In genomic region chr12:108691154-108691994, GRCh38 we compare ENCODE assay signal across 8 cellular contexts. TPM values are rescaled to one million over a fixed set of nuclear protein-coding genes. Genes with fewer than 3 reads are reported as not detected.
DNase-seq lines count a peak whose midpoint lies in the region; ATAC-seq, FAIRE-seq and TF ChIP-seq lines count a peak whose summit lies in the region.

No MANE protein-coding gene starts in this region.

- TF ChIP-seq CTCF in BE2C (IDR thresholded peaks at IDR 0.05; ENCODE audit: low read depth, low read length) (peak; percentile 32; the same call in 1 of the 2 replicates), HepG2 (CRISPR knock-in tag; IDR thresholded peaks at IDR 0.05) (peak; percentile 29; the same call in 1 of the 2 replicates)

- H3K27ac ChIP-seq in HepG2 (ENCODE audit: extremely low read length, insufficient read depth, low read length): peak overlapping the region; percentile 86

- peak overlapping the region; percentile 91 for H3K27ac Mint-ChIP-seq in activated CD4-positive, alpha-beta T cell treated with anti-CD3 and anti-CD28 coated beads, Interleukin-2, amount 10 ng/mL, durations not matched to agents 7 days and 5 days

- FAIRE-seq in HepG2 (lab: Jason Lieb, UNC): peak; percentile 73

- peaks cover 84% of the 10 kb centered on the region for H3K79me2 ChIP-seq in HepG2 (ENCODE audit: insufficient read depth, low read length)

- POLR2A ChIA-PET in activated CD4-positive, alpha-beta T cell treated with anti-CD3 and anti-CD28 coated beads, Interleukin-2, amount 10 ng/mL, durations not matched to agents 7 days and 5 days (lab: Charles Lee): interaction anchor here (0.6 kb wide), 1 partner anchor 10 kb away, joined by 8 read pairs; no protein-coding TSS in a partner anchor
- POLR2A ChIA-PET in HepG2 (lab: Yijun Ruan, JAX): interaction anchor here (1.1 to 2.2 kb wide), 10 partner anchors 11 to 43 kb away, joined by 3 to 11 read pairs (median 4); no protein-coding TSS in a partner anchor

- no peaks in the 10 kb centered on the region; the same call in 1 of the 2 replicates for H4K20me1 ChIP-seq in HepG2 (ENCODE audit: insufficient read depth, low read length)

- no TSS peak for BruUV-seq in HepG2 (replicated peaks; lab: Mats Ljungman, UMichigan)

- H3K9me3 Mint-ChIP-seq in activated CD4-positive, alpha-beta T cell treated with anti-CD3 and anti-CD28 coated beads, Interleukin-2, amount 10 ng/mL, durations not matched to agents 7 days and 5 days: no peaks in the 10 kb centered on the region

- TF ChIP-seq EP300 in HepG2 (IDR thresholded peaks at IDR 0.05; ENCODE audit: low read depth in 2 of 2, low read length in 2 of 2) (peak; percentile 37 to 51; a peak in 2 of 4 replicates), HepG2 (CRISPR knock-in tag; IDR thresholded peaks at IDR 0.05; ENCODE audit: borderline replicate concordance) (no peak; the same call in 1 of the 2 replicates)

- H3K4me1 ChIP-seq in BE2C (peaks cover 37% of the 10 kb centered on the region), HepG2 (ENCODE audit: insufficient read depth, low read length) (peaks cover 55% of the 10 kb centered on the region)

- no peaks in the 10 kb centered on the region for H3K27me3 Mint-ChIP-seq in activated CD4-positive, alpha-beta T cell treated with anti-CD3 and anti-CD28 coated beads, Interleukin-2, amount 10 ng/mL, durations not matched to agents 7 days and 5 days

- H3K4me3 Mint-ChIP-seq in activated CD4-positive, alpha-beta T cell treated with anti-CD3 and anti-CD28 coated beads, Interleukin-2, amount 10 ng/mL, durations not matched to agents 7 days and 5 days: peak overlapping the region; percentile 53

- WGBS in HepG2 (ENCODE audit: low lambda C conversion rate): 20% methylated on average over 9 of the region's 13 CpGs

- TF ChIP-seq RAD21 in HepG2 (CRISPR knock-in tag; IDR thresholded peaks at IDR 0.05): no peak

- peaks cover 7% of the 10 kb centered on the region for H3K36me3 Mint-ChIP-seq in activated CD4-positive, alpha-beta T cell treated with anti-CD3 and anti-CD28 coated beads, Interleukin-2, amount 10 ng/mL, durations not matched to agents 7 days and 5 days (ENCODE audit: low read depth)

- H3K9me3 ChIP-seq in BE2C (no peaks in the 10 kb centered on the region), HepG2 (ENCODE audit: low read length) (no peaks in the 10 kb centered on the region)

- no peaks in the 10 kb centered on the region for H3K27me3 ChIP-seq in BE2C
- no peaks in the 10 kb centered on the region for H3K27me3 ChIP-seq in HepG2 (ENCODE audit: control insufficient read depth in 1 of 2, insufficient read depth in 2 of 2, low read length in 2 of 2)

- peak overlapping the region; percentile 78 for H3K9ac ChIP-seq in HepG2 (ENCODE audit: insufficient read depth, low read depth, low read length)

- ATAC-seq in HG03457 (IDR thresholded peaks at IDR 0.05; ENCODE audit: unreplicated experiment): peak; percentile 65
- peak; percentile 97 for ATAC-seq in HepG2

- H3K4me3 ChIP-seq in BE2C (ENCODE audit: low read depth, low read length): peak overlapping the region; percentile 51
- peak overlapping the region in 2 of 3 experiments; percentile 22 to 49; a peak in 3 of 6 replicates for H3K4me3 ChIP-seq in HepG2 (replicated peaks in 1 of 3; ENCODE audit: insufficient read depth in 1 of 3, low read depth in 2 of 3, low read length in 3 of 3)

- peaks cover 8% of the 10 kb centered on the region for H3K36me3 ChIP-seq in BE2C
- H3K36me3 ChIP-seq in HepG2 (replicated peaks in 1 of 2; ENCODE audit: control insufficient read depth in 1 of 2, insufficient read depth in 2 of 2, low read length in 2 of 2): peaks cover 9 to 27% of the 10 kb centered on the region in 2 experiments

- CTCF ChIA-PET in activated CD4-positive, alpha-beta T cell treated with anti-CD3 and anti-CD28 coated beads, Interleukin-2, amount 10 ng/mL, durations not matched to agents 7 days and 5 days (lab: Charles Lee): interaction anchor here (1.0 to 3.5 kb wide), 10 partner anchors 10 to 113 kb away, joined by 3 to 17 read pairs (median 4); no protein-coding TSS in a partner anchor
- CTCF ChIA-PET in HepG2 (lab: Yijun Ruan, JAX; ENCODE audit: low intra/inter-chr PET ratio, low total read pairs): interaction anchor here (1.5 to 1.8 kb wide), 2 partner anchors 26 to 112 kb away, joined by 3 to 4 read pairs; no protein-coding TSS in a partner anchor

- no peak overlapping the region for H2AFZ ChIP-seq in HepG2 (ENCODE audit: low read length)

- peaks cover 74% of the 10 kb centered on the region for H3K4me1 Mint-ChIP-seq in activated CD4-positive, alpha-beta T cell treated with anti-CD3 and anti-CD28 coated beads, Interleukin-2, amount 10 ng/mL, durations not matched to agents 7 days and 5 days

- DNase-seq in BE2C (peak; percentile 99), NCI-H524 treated with DMSO at 0.1 percent for 48 hours (lab: John Stamatoyannopoulos, UW) (peak; percentile 81), dedifferentiated amniotic fluid mesenchymal stem cell (ENCODE audit: extremely low spot score) (peak; percentile 98), HepG2 (ENCODE audit: low spot score) (peak; percentile 96)
- DNase-seq in activated CD4-positive, alpha-beta T cell treated with anti-CD3 and anti-CD28 coated beads, Interleukin-2, amount 10 ng/mL, durations not matched to agents 7 days and 5 days: peak; percentile 70
- peak; percentile 69 to 70 for DNase-seq in stimulated activated CD4-positive, alpha-beta T cell treated with anti-CD3 and anti-CD28 coated beads, Interleukin-2, amount 100 ng/mL, for 48 hours

- in situ Hi-C loops in HepG2 (cut with HindIII; ENCODE audit: extremely low pct_ligation_motif_present, low pct_unique_long_range_greater_than_20kb): no loop called here

- peak; percentile 54 for TF ChIP-seq POLR2A in GM19193 (IDR thresholded peaks at IDR 0.05; ENCODE audit: extremely low read depth, insufficient read depth, insufficient read length)
- TF ChIP-seq POLR2A in HepG2 (IDR thresholded peaks at IDR 0.05; ENCODE audit: insufficient read depth in 1 of 2, low read depth in 2 of 2, low read length in 2 of 2): peak in 1 of 2 experiments; percentile 73; a peak in 2 of 4 replicates

- H3K4me2 ChIP-seq in HepG2 (ENCODE audit: low read depth, low read length): peak overlapping the region; percentile 83

- intact Hi-C loops in HepG2 (cut with micrococcal nuclease; ENCODE audit: unreplicated experiment): loop anchor here (2.0 to 5.0 kb wide), 3 partner anchors 27 to 81 kb away; no protein-coding TSS in a partner anchor

RNA-seq across cellular contexts. Expression of gene CORO1C, which starts 39.9 kb away (rescaled TPM):
- 86.3 TPM for polyA plus RNA-seq in BE2C (2012; ENCODE audit: insufficient read depth, insufficient read length, low read depth)
- total RNA-seq in activated CD4-positive, alpha-beta T cell treated with anti-CD3 and anti-CD28 coated beads, Interleukin-2, amount 10 ng/mL, durations not matched to agents 7 days and 5 days: 10 to 100 TPM; 38.5 to 41.3 TPM
- total RNA-seq in HepG2 (2016; rRNA removed; fragmentation: Illumina TruSeq; extraction: Trizol): 73.7 and 128 TPM in 2 replicates
- 21.0 and 28.0 TPM in 2 replicates for total RNA-seq in HepG2 (2016; cell fraction: cytosol; rRNA removed; fragmentation: Illumina TruSeq; extraction: Trizol; ENCODE audit: low read depth)
- 70.7 and 135 TPM in 2 replicates for total RNA-seq in HepG2 (2016; cell fraction: insoluble cytoplasmic fraction; rRNA removed; fragmentation: Illumina TruSeq; extraction: Trizol)
- total RNA-seq in HepG2 (2016; cell fraction: membrane; rRNA removed; fragmentation: Illumina TruSeq; extraction: Trizol): 29.9 and 30.4 TPM in 2 replicates
- total RNA-seq in HepG2 (2016; cell fraction: nucleus; rRNA removed; fragmentation: Illumina TruSeq; extraction: Trizol): 66.4 and 67.4 TPM in 2 replicates
- polyA plus RNA-seq in HepG2 (2011; rRNA removed): 116 and 131 TPM in 2 replicates
- 95.2 and 104 TPM in 2 replicates for polyA plus RNA-seq in HepG2 (2011; cell fraction: cytosol; rRNA removed)
- 66.8 and 86.4 TPM in 2 replicates for polyA plus RNA-seq in HepG2 (2011; cell fraction: nucleus; rRNA removed)
- polyA plus RNA-seq in HepG2 (2012): 68.8 and 74.2 TPM in 2 replicates
- polyA plus RNA-seq in HepG2 (2016; cell fraction: cytosol; fragmentation: Illumina TruSeq; extraction: Trizol; ENCODE audit: low read depth): 5.3 and 6.6 TPM in 2 replicates
- 202 and 219 TPM in 2 replicates for polyA plus RNA-seq in HepG2 (2016; cell fraction: insoluble cytoplasmic fraction; fragmentation: Illumina TruSeq; extraction: Trizol; ENCODE audit: low read depth)
- polyA plus RNA-seq in HepG2 (2016; cell fraction: membrane; fragmentation: Illumina TruSeq; extraction: Trizol; ENCODE audit: low read depth): 17.3 and 18.7 TPM in 2 replicates
- polyA plus RNA-seq in HepG2 (2016; cell fraction: nucleus; fragmentation: Illumina TruSeq; extraction: Trizol; ENCODE audit: insufficient read depth, low read depth): 93.1 and 94.0 TPM in 2 replicates
- 321 and 493 TPM in 2 replicates for polyA minus RNA-seq in HepG2 (2011; rRNA and poly(A)+ RNA removed; ENCODE audit: low replicate concordance)
- polyA minus RNA-seq in HepG2 (2011; cell fraction: cytosol; rRNA and poly(A)+ RNA removed): 108 and 148 TPM in 2 replicates
- polyA minus RNA-seq in HepG2 (2011; cell fraction: nucleus; rRNA and poly(A)+ RNA removed): 132 and 144 TPM in 2 replicates

RNA-seq across cellular contexts. Expression of gene SELPLG, which starts 57.7 kb away (rescaled TPM):
- polyA plus RNA-seq in BE2C (2012; ENCODE audit: insufficient read depth, insufficient read length, low read depth): 1.4 TPM
- 100 to 1,000 TPM; 207 to 214 TPM for total RNA-seq in activated CD4-positive, alpha-beta T cell treated with anti-CD3 and anti-CD28 coated beads, Interleukin-2, amount 10 ng/mL, durations not matched to agents 7 days and 5 days
- total RNA-seq in HepG2 (2016; rRNA removed; fragmentation: Illumina TruSeq; extraction: Trizol): not detected in 2 replicates
- total RNA-seq in HepG2 (2016; cell fraction: cytosol; rRNA removed; fragmentation: Illumina TruSeq; extraction: Trizol; ENCODE audit: low read depth): not detected in 2 replicates
- total RNA-seq in HepG2 (2016; cell fraction: insoluble cytoplasmic fraction; rRNA removed; fragmentation: Illumina TruSeq; extraction: Trizol): not detected in 2 replicates
- not detected in 2 replicates for total RNA-seq in HepG2 (2016; cell fraction: membrane; rRNA removed; fragmentation: Illumina TruSeq; extraction: Trizol)
- not detected in 2 replicates for total RNA-seq in HepG2 (2016; cell fraction: nucleus; rRNA removed; fragmentation: Illumina TruSeq; extraction: Trizol)
- 0.07 and 0.12 TPM in 2 replicates for polyA plus RNA-seq in HepG2 (2011; rRNA removed)
- 0.07 and 0.08 TPM in 2 replicates for polyA plus RNA-seq in HepG2 (2011; cell fraction: cytosol; rRNA removed)
- 0.14 and 0.16 TPM in 2 replicates for polyA plus RNA-seq in HepG2 (2011; cell fraction: nucleus; rRNA removed)
- polyA plus RNA-seq in HepG2 (2012): not detected in 2 replicates
- polyA plus RNA-seq in HepG2 (2016; cell fraction: cytosol; fragmentation: Illumina TruSeq; extraction: Trizol; ENCODE audit: low read depth): not detected in 2 replicates
- 0.10 TPM in 1 of 2 replicates, not detected in the other for polyA plus RNA-seq in HepG2 (2016; cell fraction: insoluble cytoplasmic fraction; fragmentation: Illumina TruSeq; extraction: Trizol; ENCODE audit: low read depth)
- polyA plus RNA-seq in HepG2 (2016; cell fraction: membrane; fragmentation: Illumina TruSeq; extraction: Trizol; ENCODE audit: low read depth): not detected in 2 replicates
- polyA plus RNA-seq in HepG2 (2016; cell fraction: nucleus; fragmentation: Illumina TruSeq; extraction: Trizol; ENCODE audit: insufficient read depth, low read depth): not detected in 2 replicates
- polyA minus RNA-seq in HepG2 (2011; rRNA and poly(A)+ RNA removed; ENCODE audit: low replicate concordance): 0.26 and 2.7 TPM in 2 replicates
- polyA minus RNA-seq in HepG2 (2011; cell fraction: cytosol; rRNA and poly(A)+ RNA removed): not detected in 2 replicates
- polyA minus RNA-seq in HepG2 (2011; cell fraction: nucleus; rRNA and poly(A)+ RNA removed): not detected in 2 replicates

Comparison
In these comparisons a context has a peak if more than half of its experiments do, and no peak if none do; other contexts are left out.
1. Peak in every context shown above with its lines: DNase-seq, ATAC-seq, H3K4me3 ChIP-seq and H3K27ac ChIP-seq.
2. RNA of gene SELPLG, which starts 57.7 kb away (total RNA-seq): 207 to 214 TPM in activated CD4-positive, alpha-beta T cell treated with anti-CD3 and anti-CD28 coated beads, Interleukin-2, amount 10 ng/mL, durations not matched to agents 7 days and 5 days; not detected in HepG2; every median in the first group is over 100 times any median in the second.